In genomic region chr1:1273535-1274298, GRCh38 we compare ENCODE assay signal across 8 cellular contexts. TPM values are rescaled to one million over a fixed set of nuclear protein-coding genes. Genes with fewer than 3 reads are reported as not detected.
A peak's percentile ranks its signal among the peaks of the same experiment; 100 is the strongest.
DNase-seq lines count a peak whose midpoint lies in the region; ATAC-seq, FAIRE-seq and TF ChIP-seq lines count a peak whose summit lies in the region.

Gene UBE2J2, minus strand, starts transcription at chr1:1273854. Its CDS starts 5,862 bp downstream, at chr1:1267992.

- peak; percentile 92 for ATAC-seq in HG02678 (IDR thresholded peaks at IDR 0.05; ENCODE audit: unreplicated experiment)

- DNase-seq in GM10266 (ENCODE audit: extremely low spot score) (peak; percentile 100), NCI-H146 treated with DMSO at 0.1 percent for 48 hours (lab: John Stamatoyannopoulos, UW; ENCODE audit: unreplicated experiment) (peak; percentile 25), T-helper 2 cell (peak; percentile 83 to 97 (median 89)), right atrium auricular region (ENCODE audit: low spot score) (peak; percentile 90), pulmonary artery endothelial cell (ENCODE audit: low read depth, low spot score) (peak; percentile 76), urothelium cell line (ENCODE audit: low spot score) (peak; percentile 95)

- H3K27ac ChIP-seq in angular gyrus (ENCODE audit: low read depth, low read length): peak within 1 kb of the TSS; percentile 83
- peak within 1 kb of the TSS; percentile 84 to 89 for H3K27ac ChIP-seq in right atrium auricular region

- peaks cover 0 to 49% of the 10 kb centered on the region in 2 donors for H3K4me1 ChIP-seq in right atrium auricular region

- no peaks in the 10 kb centered on the region for H3K9me3 ChIP-seq in right atrium auricular region

- H3K4me3 ChIP-seq in right atrium auricular region: peak within 1 kb of the TSS; percentile 95 to 96

- no peaks in the 10 kb centered on the region for H3K27me3 ChIP-seq in right atrium auricular region

- no peaks in the 10 kb centered on the region for H3K36me3 ChIP-seq in right atrium auricular region

- FAIRE-seq in urothelium cell line (lab: Jason Lieb, UNC): no peak

- TF ChIP-seq CTCF in GM10266 (IDR thresholded peaks at IDR 0.05; ENCODE audit: control insufficient read depth, insufficient read depth, low read depth, missing control alignments): no peak
- peak in 1 of 2 donors; percentile 33 for TF ChIP-seq CTCF in right atrium auricular region (IDR thresholded peaks at IDR 0.05)

RNA-seq across cellular contexts. Expression of gene UBE2J2, which starts in this region (rescaled TPM):
- total RNA-seq in right atrium auricular region (10 to 100 TPM; 27.5 to 33.5 TPM), pulmonary artery endothelial cell (47.9 and 63.2 TPM in 2 replicates)

Comparison
In these comparisons a context has a peak if more than half of its experiments do, and no peak if none do; other contexts are left out.
1. Peak in every context shown above with its lines: DNase-seq, ATAC-seq, H3K4me3 ChIP-seq and H3K27ac ChIP-seq.
2. DNase-seq: peak in every context shown above with its lines; median percentile 100 in GM10266; 95 in urothelium cell line; 90 in right atrium auricular region; 89 in T-helper 2 cell; 76 in pulmonary artery endothelial cell; 25 in NCI-H146 treated with DMSO at 0.1 percent for 48 hours.